In the genomic region with DNA sequence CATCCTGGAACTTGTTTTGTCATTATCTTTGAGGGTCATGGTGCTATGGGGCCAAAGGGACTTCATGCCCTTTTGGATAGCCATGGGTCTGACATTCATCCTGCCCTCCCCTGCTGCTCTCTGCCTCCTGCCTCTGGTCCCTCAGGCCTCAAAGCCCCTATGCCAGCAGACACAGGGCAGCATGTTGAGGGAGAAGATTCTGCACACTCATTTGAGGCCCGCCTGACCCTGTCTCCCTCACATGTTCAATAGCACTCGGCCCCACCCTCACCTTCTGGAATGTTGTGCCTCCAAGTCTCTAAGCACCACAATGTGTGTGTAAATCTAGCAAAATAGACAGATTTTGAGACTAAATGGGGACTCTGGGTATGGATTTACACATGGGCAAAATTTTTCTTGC, we compare ENCODE assay signal across 17 cellular contexts.
DNase-seq lines count a peak whose midpoint lies in the region; ATAC-seq and TF ChIP-seq lines count a peak whose summit lies in the region.
"Had no signal": no experiment of that assay in that cellular context is flagged by ENCODE, and none has a peak within 500 bp of the region (broad histone marks: within the 10 kb centered on the region; RNA-seq: fewer than 3 reads in every experiment).

No MANE protein-coding gene starts in this region.

- H3K27me3 Mint-ChIP-seq in progenitor cell of endocrine pancreas, result no peaks in the 10 kb centered on the region
- H3K27me3 Mint-ChIP-seq: CD4-positive, alpha-beta T cell had no signal

- in situ Hi-C loops in GM13976 (cut with MboI; ENCODE audit: low sequenced_read_pairs, unreplicated experiment), result no loop called here

- TF ChIP-seq CTCF in HEK293 (tag by site-specific recombination; IDR thresholded peaks at IDR 0.05), result no peak
- TF ChIP-seq CTCF in foreskin keratinocyte (conservative IDR thresholded peaks at IDR 0.05), result no peak
- no peak for TF ChIP-seq CTCF in progenitor cell of endocrine pancreas (IDR thresholded peaks at IDR 0.05; ENCODE audit: unreplicated experiment)
- TF ChIP-seq CTCF in GM13976 (IDR thresholded peaks at IDR 0.05; ENCODE audit: borderline replicate concordance, control extremely low read depth, extremely low read depth, insufficient read depth, missing control alignments), result no peak

- peak; percentile 65 for ATAC-seq in foreskin keratinocyte
- ATAC-seq: A549 had no signal

- peaks cover 8% of the 10 kb centered on the region for H3K9me3 Mint-ChIP-seq in progenitor cell of endocrine pancreas (ENCODE audit: low read depth)
- H3K9me3 Mint-ChIP-seq: CD4-positive, alpha-beta T cell; H9 had no signal

- H3K27ac ChIP-seq in HEK293 (ENCODE audit: extremely low read depth, low read depth, low read length) (no peak overlapping the region), foreskin keratinocyte (peak overlapping the region; percentile 15)
- H3K27ac ChIP-seq: A549 had no signal

- POLR2A ChIA-PET in HEK293 (lab: Yijun Ruan, JAX), result no interaction called here

- H3K4me1 ChIP-seq in HEK293 (ENCODE audit: control insufficient read depth, insufficient read depth, low read length), result no peaks in the 10 kb centered on the region
- H3K4me1 ChIP-seq in foreskin keratinocyte, result peaks cover 4% of the 10 kb centered on the region
- H3K4me1 ChIP-seq: A549 had no signal

- H3K9me3 ChIP-seq in HEK293 (ENCODE audit: control insufficient read depth, insufficient read depth, low read depth, low read length), result no peaks in the 10 kb centered on the region
- H3K9me3 ChIP-seq: A549, Caco-2 had no signal

- no peak overlapping the region for H3K4me3 ChIP-seq in HEK293 (ENCODE audit: low read depth, low read length)
- H3K4me3 ChIP-seq: A549 had no signal

- peak; percentile 21 for DNase-seq in SW480 (ENCODE audit: low spot score)
- peak in 1 of 2 donors; percentile 38 for DNase-seq in foreskin keratinocyte
- DNase-seq in progenitor cell of endocrine pancreas (ENCODE audit: low spot score, unreplicated experiment), result no peak
- DNase-seq in activated CD8-positive, alpha-beta memory T cell treated with anti-CD3 and anti-CD28 coated beads for 24 hours, result no peak
- no peak for DNase-seq in GM13976 (ENCODE audit: low spot score)
- no peak for DNase-seq in NCI-H187 (lab: John Stamatoyannopoulos, UW)
- DNase-seq: Caco-2; CD4-positive, alpha-beta T cell; GDM1; H9; KBM-7; MV-4-11; NCI-H2029; NCI-H446 treated with DMSO at 0.1 percent for 48 hours; SHP77 treated with DMSO at 0.1 percent for 48 hours had no signal

- H3K4me1 Mint-ChIP-seq in progenitor cell of endocrine pancreas (ENCODE audit: low read depth), result peaks cover 8% of the 10 kb centered on the region

- no peak overlapping the region for H3K4me3 Mint-ChIP-seq in progenitor cell of endocrine pancreas (ENCODE audit: low read depth)
- H3K4me3 Mint-ChIP-seq: CD4-positive, alpha-beta T cell; H9 had no signal

- H3K27me3 ChIP-seq in foreskin keratinocyte, result no peaks in the 10 kb centered on the region

- CTCF ChIA-PET in HEK293 (lab: Yijun Ruan, JAX), result interaction anchor here (0.6 kb wide), 1 partner anchor 40 kb away, joined by 5 read pairs; no protein-coding TSS in a partner anchor

- no peaks in the 10 kb centered on the region for H3K36me3 Mint-ChIP-seq in progenitor cell of endocrine pancreas (ENCODE audit: insufficient read depth)

- peak overlapping the region; percentile 15 for H3K27ac Mint-ChIP-seq in progenitor cell of endocrine pancreas
- H3K27ac Mint-ChIP-seq: CD4-positive, alpha-beta T cell; H9 had no signal

- no peaks in the 10 kb centered on the region for H3K36me3 ChIP-seq in HEK293 (ENCODE audit: control insufficient read depth in 2 of 2, insufficient read depth in 1 of 2, low read length in 2 of 2)

TF ChIP-seq in HEK293, 187 proteins besides CTCF, POLR2A, EP300 and RAD21:
- no peak for TF ChIP-seq ZNF24 (tag by site-specific recombination; IDR thresholded peaks at IDR 0.05)
- TF ChIP-seq KLF1 (tag by site-specific recombination; IDR thresholded peaks at IDR 0.05), result peak; percentile 30
